ENCODE assay signal across 8 cellular contexts in genomic region chr3:125357032-125357658, GRCh38. TPM values are rescaled to one million over a fixed set of nuclear protein-coding genes. Genes with fewer than 3 reads are reported as not detected.
DNase-seq lines count a peak whose midpoint lies in the region; ATAC-seq and TF ChIP-seq lines count a peak whose summit lies in the region.

No MANE protein-coding gene starts in this region.

- H3K4me1 Mint-ChIP-seq in CD4-positive, alpha-beta memory T cell = peaks cover 52 to 85% (median 64%) of the 10 kb centered on the region in 4 donors
- H3K4me1 Mint-ChIP-seq in activated T-cell treated with anti-CD3 and anti-CD28 coated beads, Interleukin-2, amount 50 U/mL, for 72 hours (ENCODE audit: low read depth) = peaks cover 63% of the 10 kb centered on the region
- peaks cover 8% of the 10 kb centered on the region for H3K4me1 Mint-ChIP-seq in type B pancreatic cell (ENCODE audit: unreplicated experiment)

- H3K36me3 ChIP-seq in CD4-positive, alpha-beta memory T cell (ENCODE audit: insufficient read depth, low read length) = no peaks in the 10 kb centered on the region

- TF ChIP-seq CTCF in foreskin fibroblast (IDR thresholded peaks at IDR 0.05; ENCODE audit: low read depth, low read length) = no peak
- TF ChIP-seq CTCF in type B pancreatic cell (conservative IDR thresholded peaks at IDR 0.05) = no peak

- intact Hi-C loops in CD4-positive, alpha-beta memory T cell (cut with micrococcal nuclease) = loop anchor here (5.0 kb wide), 1 partner anchor 45 kb away; no protein-coding TSS in a partner anchor

- POLR2A ChIA-PET in CD4-positive, alpha-beta memory T cell (lab: Charles Lee; ENCODE audit: partially characterized antibody) = interaction anchor here (1.1 kb wide), 1 partner anchor 25 kb away, joined by 3 read pairs; no protein-coding TSS in a partner anchor

- peak overlapping the region in 1 of 2 donors; percentile 44 for H3K4me3 ChIP-seq in CD4-positive, alpha-beta memory T cell (ENCODE audit: low read length in 2 of 2)
- H3K4me3 ChIP-seq in foreskin fibroblast (ENCODE audit: low read depth in 1 of 2, low read length in 2 of 2) = peak overlapping the region; percentile 59 to 63

- CTCF ChIA-PET in CD4-positive, alpha-beta memory T cell (lab: Charles Lee; ENCODE audit: partially characterized antibody) = no interaction called here

- ATAC-seq in GM21447 (IDR thresholded peaks at IDR 0.05; ENCODE audit: unreplicated experiment) = peak; percentile 73
- peak; percentile 98 for ATAC-seq in activated T-cell treated with anti-CD3 and anti-CD28 coated beads, Interleukin-2, amount 50 U/mL, for 72 hours (replicated peaks in 1 of 2)

- no peak overlapping the region for H3K27ac ChIP-seq in CD4-positive, alpha-beta memory T cell (ENCODE audit: low read depth, low read length)

- DNase-seq in CD4-positive, alpha-beta memory T cell = peak; percentile 26 to 68 (median 47)
- peak; percentile 52 for DNase-seq in NCI-H2029 (lab: John Stamatoyannopoulos, UW)
- DNase-seq in activated T-cell treated with anti-CD3 and anti-CD28 coated beads, Interleukin-2, amount 50 U/mL, for 72 hours = peak; percentile 58 to 74
- DNase-seq in foreskin fibroblast = peak in 1 of 2 donors; percentile 67
- DNase-seq in occipital lobe (lab: John Stamatoyannopoulos, UW) = peak; percentile 22
- no peak for DNase-seq in type B pancreatic cell (ENCODE audit: extremely low spot score, unreplicated experiment)
- no peak for DNase-seq in amniotic stem cell (lab: John Stamatoyannopoulos, UW)

- peak overlapping the region in 6 of 7 donors; percentile 24 to 90 (median 76) for H3K27ac Mint-ChIP-seq in CD4-positive, alpha-beta memory T cell
- H3K27ac Mint-ChIP-seq in activated T-cell treated with anti-CD3 and anti-CD28 coated beads, Interleukin-2, amount 50 U/mL, for 72 hours = peak overlapping the region; percentile 80
- peak overlapping the region; percentile 17 for H3K27ac Mint-ChIP-seq in type B pancreatic cell

- peaks cover 0 to 1% (median 0%) of the 10 kb centered on the region in 8 donors for H3K9me3 Mint-ChIP-seq in CD4-positive, alpha-beta memory T cell
- no peaks in the 10 kb centered on the region for H3K9me3 Mint-ChIP-seq in activated T-cell treated with anti-CD3 and anti-CD28 coated beads, Interleukin-2, amount 50 U/mL, for 72 hours
- peaks cover 4% of the 10 kb centered on the region for H3K9me3 Mint-ChIP-seq in type B pancreatic cell

- H3K4me1 ChIP-seq in CD4-positive, alpha-beta memory T cell (ENCODE audit: insufficient read depth, low read length) = peaks cover 71% of the 10 kb centered on the region

- no peaks in the 10 kb centered on the region for H3K9me3 ChIP-seq in CD4-positive, alpha-beta memory T cell (ENCODE audit: control insufficient read depth in 1 of 2, low read length in 2 of 2)

- H3K27me3 ChIP-seq in CD4-positive, alpha-beta memory T cell (ENCODE audit: insufficient read depth, low read length) = no peaks in the 10 kb centered on the region

- peak overlapping the region; percentile 78 to 89 (median 82) for H3K4me3 Mint-ChIP-seq in CD4-positive, alpha-beta memory T cell
- H3K4me3 Mint-ChIP-seq in activated T-cell treated with anti-CD3 and anti-CD28 coated beads, Interleukin-2, amount 50 U/mL, for 72 hours = peak overlapping the region; percentile 84 to 88
- peak overlapping the region; percentile 39 for H3K4me3 Mint-ChIP-seq in type B pancreatic cell

- H3K27me3 Mint-ChIP-seq in CD4-positive, alpha-beta memory T cell = no peaks in the 10 kb centered on the region
- no peaks in the 10 kb centered on the region for H3K27me3 Mint-ChIP-seq in activated T-cell treated with anti-CD3 and anti-CD28 coated beads, Interleukin-2, amount 50 U/mL, for 72 hours (ENCODE audit: low read depth)
- H3K27me3 Mint-ChIP-seq in type B pancreatic cell = no peaks in the 10 kb centered on the region

- H3K36me3 Mint-ChIP-seq in CD4-positive, alpha-beta memory T cell = peaks cover 6 to 10% of the 10 kb centered on the region in 2 donors
- H3K36me3 Mint-ChIP-seq in activated T-cell treated with anti-CD3 and anti-CD28 coated beads, Interleukin-2, amount 50 U/mL, for 72 hours (ENCODE audit: insufficient read depth in 2 of 2) = peaks cover 2 to 4% of the 10 kb centered on the region in 2 donors
- H3K36me3 Mint-ChIP-seq in type B pancreatic cell = peaks cover 20% of the 10 kb centered on the region

RNA-seq across cellular contexts. Expression of gene ZNF148, which starts 18.0 kb away (rescaled TPM):
- 10 to 100 TPM; 60.6 to 61.4 TPM for total RNA-seq in CD4-positive, alpha-beta memory T cell
- 10 to 100 TPM; 66.6 to 74.7 TPM for polyA plus RNA-seq in CD4-positive, alpha-beta memory T cell
- 10 to 100 TPM; 42.0 to 44.7 TPM for total RNA-seq in activated T-cell treated with anti-CD3 and anti-CD28 coated beads, Interleukin-2, amount 50 U/mL, for 72 hours
- total RNA-seq in occipital lobe (111 TPM), type B pancreatic cell (ENCODE audit: low replicate concordance) (46.4 and 47.3 TPM in 2 replicates)

Comparison
In these comparisons a context has a peak if more than half of its experiments do, and no peak if none do; other contexts are left out.
1. DNase-seq: peak in CD4-positive, alpha-beta memory T cell (5 of 5), NCI-H2029 (single experiment), activated T-cell treated with anti-CD3 and anti-CD28 coated beads, Interleukin-2, amount 50 U/mL, for 72 hours (2 of 2) and occipital lobe (single experiment); none in type B pancreatic cell (single experiment) and amniotic stem cell (single experiment).
2. H3K27ac Mint-ChIP-seq: peak in every context shown above with its lines; median percentile 80 in activated T-cell treated with anti-CD3 and anti-CD28 coated beads, Interleukin-2, amount 50 U/mL, for 72 hours; 76 in CD4-positive, alpha-beta memory T cell; 17 in type B pancreatic cell.
3. Peak in every context shown above with its lines, with median percentiles within 50 percentile points of each other: H3K4me3 Mint-ChIP-seq.